ENCODE assay signal across 24 cellular contexts in genomic region chr1:209057901-209058300, GRCh38.
DNase-seq lines count a peak whose midpoint lies in the region; ATAC-seq, FAIRE-seq and TF ChIP-seq lines count a peak whose summit lies in the region.
"Had no signal": no experiment of that assay in that cellular context is flagged by ENCODE, and none has a peak within 500 bp of the region (broad histone marks: within the 10 kb centered on the region; RNA-seq: fewer than 3 reads in every experiment).

No MANE protein-coding gene starts in this region.

- no peak for DNase-seq in A549 (ENCODE audit: low read depth in 1 of 2, low spot score in 1 of 2)
- DNase-seq in CD1c-positive myeloid dendritic cell (ENCODE audit: extremely low spot score): peak; percentile 13
- DNase-seq in K562 (ENCODE audit: extremely low read depth in 1 of 4, low spot score in 3 of 4): no peak
- no peak for DNase-seq in HuH-7 (ENCODE audit: low spot score)
- DNase-seq in right cardiac atrium: no peak
- DNase-seq: 8988T; AML-193; CD4-positive, alpha-beta memory T cell; CD4-positive, CD25-positive, alpha-beta regulatory T cell; CD8-positive, alpha-beta memory T cell; COR-L47; DMS 273 treated with DMSO at 0.1 percent for 48 hours; DMS153; DMS53; DMS79; DND-41; EL; GDM1 had no signal

- FAIRE-seq in A549 (lab: Jason Lieb, UNC): no peak
- no peak for FAIRE-seq in K562 (lab: Jason Lieb, UNC)
- FAIRE-seq: A204.1, GM12878, GM12892, GM18507 had no signal

- TF ChIP-seq CTCF in A549 (IDR thresholded peaks at IDR 0.05) (no peak), K562 (IDR thresholded peaks at IDR 0.05 in 2 of 3, conservative IDR thresholded peaks at IDR 0.05 in 1 of 3; ENCODE audit: insufficient read depth in 2 of 3, low read depth in 1 of 3, low read length in 3 of 3) (no peak)

- TF ChIP-seq RAD21 in A549 (conservative IDR thresholded peaks at IDR 0.05 in 1 of 2, IDR thresholded peaks at IDR 0.05 in 1 of 2) (no peak), K562 (CRISPR knock-in tag; conservative IDR thresholded peaks at IDR 0.05 in 1 of 2, IDR thresholded peaks at IDR 0.05 in 1 of 2) (no peak)

- H3K79me2 ChIP-seq in K562 (ENCODE audit: control insufficient read depth, insufficient read depth, low read length): no peaks in the 10 kb centered on the region

- POLR2A ChIA-PET in A549 (lab: Yijun Ruan, JAX) (no interaction called here), K562 (lab: Yijun Ruan, JAX) (no interaction called here)

- H3K4me1 ChIP-seq in A549 (no peaks in the 10 kb centered on the region), K562 (replicated peaks in 1 of 2; ENCODE audit: control insufficient read depth in 2 of 2, insufficient read depth in 2 of 2, low read length in 2 of 2) (no peaks in the 10 kb centered on the region), right cardiac atrium (ENCODE audit: control insufficient read depth, insufficient read depth, low read length) (no peaks in the 10 kb centered on the region)
- H3K4me1 ChIP-seq: BLaER1 treated with 17β-estradiol and CSF1 and Interleukin-3, amounts not matched to agents 10 nM and 100 nM had no signal

- no peak overlapping the region for H3K9ac ChIP-seq in K562 (ENCODE audit: insufficient read depth in 1 of 2, low read depth in 2 of 2, low read length in 2 of 2)
- H3K9ac ChIP-seq: BLaER1 treated with 17β-estradiol and CSF1 and Interleukin-3, amounts not matched to agents 10 nM and 100 nM had no signal

- H3K9me3 ChIP-seq in A549 (no peaks in the 10 kb centered on the region; the same call in 2 of the 3 replicates), K562 (replicated peaks; ENCODE audit: control insufficient read depth, insufficient read depth, low read depth, low read length) (no peaks in the 10 kb centered on the region), right cardiac atrium (ENCODE audit: control insufficient read depth, low read length) (no peaks in the 10 kb centered on the region)

- H3K27ac ChIP-seq in A549: no peak overlapping the region
- H3K27ac ChIP-seq in K562 (ENCODE audit: extremely low read depth, low read depth, low read length): no peak overlapping the region
- H3K27ac ChIP-seq in right cardiac atrium (ENCODE audit: low read length): no peak overlapping the region
- H3K27ac ChIP-seq: BLaER1 treated with 17β-estradiol and CSF1 and Interleukin-3, amounts not matched to agents 10 nM and 100 nM; C4-2B had no signal

- H2AFZ ChIP-seq in K562 (ENCODE audit: low read depth, low read length): no peak overlapping the region

- in situ Hi-C loops in K562 (cut with MboI): no loop called here

- no peaks in the 10 kb centered on the region for H3K9me1 ChIP-seq in K562 (ENCODE audit: control insufficient read depth, insufficient read depth, low read length)

- H3K4me3 ChIP-seq in A549: no peak overlapping the region
- H3K4me3 ChIP-seq in K562: no peak overlapping the region
- H3K4me3 ChIP-seq in right cardiac atrium (ENCODE audit: low read length): no peak overlapping the region
- H3K4me3 ChIP-seq: BLaER1 treated with 17β-estradiol and CSF1 and Interleukin-3, amounts not matched to agents 10 nM and 100 nM; GM12878 had no signal

- ATAC-seq in A549: no peak
- no peak for ATAC-seq in K562
- ATAC-seq in right cardiac atrium: no peak
- ATAC-seq: GM12878 had no signal

- 24% methylated on average over 1 of the region's 1 CpG for WGBS in A549 (ENCODE audit: missing lambda C conversion rate)
- 0% methylated on average over 1 of the region's 1 CpG for WGBS in K562 (ENCODE audit: insufficient coverage, low coverage, missing lambda C conversion rate)
- whole genome bisulfite sequencing in right cardiac atrium: 96% methylated on average over 1 of the region's 1 CpG

- intact Hi-C loops in K562 (cut with micrococcal nuclease) (no loop called here), right cardiac atrium (cut with DNase I) (no loop called here)

- no peaks in the 10 kb centered on the region for H3K36me3 ChIP-seq in K562 (ENCODE audit: control insufficient read depth, insufficient read depth, low read length)
- H3K36me3 ChIP-seq: BLaER1 treated with 17β-estradiol and CSF1 and Interleukin-3, amounts not matched to agents 10 nM and 100 nM had no signal

- TF ChIP-seq POLR2A in A549 (IDR thresholded peaks at IDR 0.05; ENCODE audit: low read length) (no peak), K562 (conservative IDR thresholded peaks at IDR 0.05) (no peak)

- TF ChIP-seq EP300 in A549 (IDR thresholded peaks at IDR 0.05) (no peak), K562 (IDR thresholded peaks at IDR 0.05; ENCODE audit: low read length) (no peak)

- no peaks in the 10 kb centered on the region for H3K27me3 ChIP-seq in K562 (ENCODE audit: control insufficient read depth in 2 of 2, insufficient read depth in 2 of 2, low read length in 2 of 2)
- H3K27me3 ChIP-seq in right cardiac atrium (ENCODE audit: control insufficient read depth, insufficient read depth): no peaks in the 10 kb centered on the region
- H3K27me3 ChIP-seq: BLaER1 treated with 17β-estradiol and CSF1 and Interleukin-3, amounts not matched to agents 10 nM and 100 nM had no signal

- no peak overlapping the region for H3K4me2 ChIP-seq in A549
- no peak overlapping the region for H3K4me2 ChIP-seq in K562 (ENCODE audit: insufficient read depth, low read length)
- H3K4me2 ChIP-seq: BLaER1 treated with 17β-estradiol and CSF1 and Interleukin-3, amounts not matched to agents 10 nM and 100 nM had no signal

- H4K20me1 ChIP-seq in K562 (replicated peaks; ENCODE audit: control insufficient read depth, insufficient read depth, low read length): no peaks in the 10 kb centered on the region
- H4K20me1 ChIP-seq: BLaER1 treated with 17β-estradiol and CSF1 and Interleukin-3, amounts not matched to agents 10 nM and 100 nM had no signal

- no TSS peak for BruUV-seq in K562 (replicated peaks; lab: Mats Ljungman, UMichigan)

- CTCF ChIA-PET in A549 (lab: Yijun Ruan, JAX) (no interaction called here), K562 (lab: Yijun Ruan, JAX; ENCODE audit: low intra/inter-chr PET ratio) (no interaction called here)

TF ChIP-seq in A549, 52 proteins besides CTCF, POLR2A, EP300 and RAD21:
- TF ChIP-seq MAFK (IDR thresholded peaks at IDR 0.05; ENCODE audit: partially characterized antibody): peak; percentile 82
- TF ChIP-seq EHF (CRISPR knock-in tag; IDR thresholded peaks at IDR 0.05): no peak
- TF ChIP-seq MYC (IDR thresholded peaks at IDR 0.05; ENCODE audit: borderline replicate concordance, low read length): no peak
- no peak for TF ChIP-seq PHF8 (IDR thresholded peaks at IDR 0.05; ENCODE audit: borderline replicate concordance, low read depth)
TF ChIP-seq in A549: peak in this region for 1.

TF ChIP-seq in K562, 482 proteins besides CTCF, POLR2A, EP300 and RAD21 (continues in another document):
- TF ChIP-seq CREB5 (CRISPR knock-in tag; IDR thresholded peaks at IDR 0.05) (no peak), NR2C2 (CRISPR knock-in tag; IDR thresholded peaks at IDR 0.05) (no peak), NR2C2 (tag; IDR thresholded peaks at IDR 0.05) (no peak), ZNF583 (CRISPR knock-in tag; IDR thresholded peaks at IDR 0.05) (no peak), TAF9B (IDR thresholded peaks at IDR 0.05; ENCODE audit: partially characterized antibody) (no peak), TRIM24 (IDR thresholded peaks at IDR 0.05) (no peak), MAZ (CRISPR knock-in tag; conservative IDR thresholded peaks at IDR 0.05 in 1 of 2, IDR thresholded peaks at IDR 0.05 in 1 of 2) (no peak), NKRF (IDR thresholded peaks at IDR 0.05; ENCODE audit: borderline replicate concordance) (no peak), MAFG (tag; conservative IDR thresholded peaks at IDR 0.05) (peak; percentile 66)
- TF ChIP-seq, protein P1, sequence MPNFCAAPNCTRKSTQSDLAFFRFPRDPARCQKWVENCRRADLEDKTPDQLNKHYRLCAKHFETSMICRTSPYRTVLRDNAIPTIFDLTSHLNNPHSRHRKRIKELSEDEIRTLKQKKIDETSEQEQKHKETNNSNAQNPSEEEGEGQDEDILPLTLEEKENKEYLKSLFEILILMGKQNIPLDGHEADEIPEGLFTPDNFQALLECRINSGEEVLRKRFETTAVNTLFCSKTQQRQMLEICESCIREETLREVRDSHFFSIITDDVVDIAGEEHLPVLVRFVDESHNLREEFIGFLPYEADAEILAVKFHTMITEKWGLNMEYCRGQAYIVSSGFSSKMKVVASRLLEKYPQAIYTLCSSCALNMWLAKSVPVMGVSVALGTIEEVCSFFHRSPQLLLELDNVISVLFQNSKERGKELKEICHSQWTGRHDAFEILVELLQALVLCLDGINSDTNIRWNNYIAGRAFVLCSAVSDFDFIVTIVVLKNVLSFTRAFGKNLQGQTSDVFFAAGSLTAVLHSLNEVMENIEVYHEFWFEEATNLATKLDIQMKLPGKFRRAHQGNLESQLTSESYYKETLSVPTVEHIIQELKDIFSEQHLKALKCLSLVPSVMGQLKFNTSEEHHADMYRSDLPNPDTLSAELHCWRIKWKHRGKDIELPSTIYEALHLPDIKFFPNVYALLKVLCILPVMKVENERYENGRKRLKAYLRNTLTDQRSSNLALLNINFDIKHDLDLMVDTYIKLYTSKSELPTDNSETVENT (CRISPR knock-in tag; IDR thresholded peaks at IDR 0.05): no peak

Comparison
In these comparisons a context has a peak if more than half of its experiments do, and no peak if none do; other contexts are left out.
1. Of the 35 proteins assayed by ChIP-seq in both K562 and A549: peak only in K562: none; only in A549: none; in both: MAFK; in neither: 34.